16 cellular contexts compared by ENCODE assay signal in the genomic region with DNA sequence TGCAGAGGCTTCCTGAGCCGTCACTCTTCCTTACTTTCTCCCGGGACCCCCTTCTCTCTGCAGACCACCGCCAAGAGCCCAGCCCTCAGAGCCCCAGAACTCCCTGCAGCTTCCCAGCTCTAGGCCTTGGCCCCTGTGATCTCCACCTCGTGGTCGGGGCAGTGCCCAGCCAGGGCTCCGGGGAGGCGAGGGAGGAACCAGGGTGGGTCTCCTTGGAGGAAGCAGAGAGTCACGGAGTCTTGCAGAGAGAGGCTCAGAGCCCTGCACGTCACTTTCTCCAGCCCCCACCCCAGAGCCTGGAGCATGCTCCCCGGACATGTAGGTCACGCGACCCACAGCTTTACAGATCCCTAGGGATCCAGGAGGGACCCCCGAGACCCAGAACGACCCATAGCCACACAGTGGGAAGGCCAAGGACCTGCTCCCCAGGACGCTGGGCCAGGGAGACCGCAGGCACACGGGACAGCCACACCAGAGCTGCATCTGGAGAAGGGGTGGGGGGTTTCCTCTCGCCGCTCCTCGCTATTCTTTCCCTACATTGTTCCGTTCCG. TPM values are rescaled to one million over a fixed set of nuclear protein-coding genes. Genes with fewer than 3 reads are reported as not detected.
A peak's percentile ranks its signal among the peaks of the same experiment; 100 is the strongest.
DNase-seq lines count a peak whose midpoint lies in the region; ATAC-seq, FAIRE-seq and TF ChIP-seq lines count a peak whose summit lies in the region.
"Had no signal": no experiment of that assay in that cellular context is flagged by ENCODE, and none has a peak within 500 bp of the region (broad histone marks: within the 10 kb centered on the region; RNA-seq: fewer than 3 reads in every experiment).

No MANE protein-coding gene starts in this region.

- H3K4me1 Mint-ChIP-seq in Calu3 (ENCODE audit: low read depth, unreplicated experiment): peaks cover 13% of the 10 kb centered on the region

- H3K9me3 Mint-ChIP-seq in Calu3 (ENCODE audit: low read depth, unreplicated experiment): peaks cover 5% of the 10 kb centered on the region

- DNase-seq in GM12892 (ENCODE audit: insufficient read length) (peak; percentile 23), UCSD-AML1 (lab: John Stamatoyannopoulos, UW; ENCODE audit: unreplicated experiment) (peak; percentile 40), left ventricle myocardium superior (no peak), sciatic nerve (ENCODE audit: low spot score) (no peak), RCC 7860 (ENCODE audit: low spot score) (no peak), Calu3 (no peak)
- DNase-seq: activated CD8-positive, alpha-beta memory T cell treated with anti-CD3 and anti-CD28 coated beads, Interleukin-2, amount 10 ng/mL, durations not matched to agents 7 days and 5 days; activated gamma-delta T cell; Kasumi-1; midbrain; stimulated activated naive CD4-positive, alpha-beta T cell; SW 1271 had no signal

- no peak overlapping the region for H3K27ac Mint-ChIP-seq in Calu3 (ENCODE audit: unreplicated experiment)
- H3K27ac Mint-ChIP-seq: activated B cell treated with CpG ODN at 0.5 μM for 24 hours; activated CD8-positive, alpha-beta memory T cell treated with anti-CD3 and anti-CD28 coated beads, Interleukin-2, amount 10 ng/mL, durations not matched to agents 7 days and 5 days had no signal

- no TSS peak for BruUV-seq in Calu3 (replicated peaks; lab: Mats Ljungman, UMichigan)

- H3K27me3 Mint-ChIP-seq in Calu3 (ENCODE audit: unreplicated experiment): no peaks in the 10 kb centered on the region

- no peak overlapping the region for H3K4me3 Mint-ChIP-seq in Calu3 (ENCODE audit: low read depth, unreplicated experiment)
- H3K4me3 Mint-ChIP-seq: activated CD8-positive, alpha-beta memory T cell treated with anti-CD3 and anti-CD28 coated beads, Interleukin-2, amount 10 ng/mL, durations not matched to agents 7 days and 5 days had no signal

- peak; percentile 12 for ATAC-seq in left ventricle myocardium superior
- ATAC-seq in sciatic nerve: peak; percentile 47
- ATAC-seq in GM19452 (IDR thresholded peaks at IDR 0.05; ENCODE audit: unreplicated experiment): no peak
- ATAC-seq in HG02588 (IDR thresholded peaks at IDR 0.05; ENCODE audit: unreplicated experiment): no peak
- ATAC-seq: activated CD8-positive, alpha-beta memory T cell treated with anti-CD3 and anti-CD28 coated beads, Interleukin-2, amount 10 ng/mL, durations not matched to agents 7 days and 5 days had no signal

- CTCF ChIA-PET in Calu3 (lab: Charles Lee): no interaction called here

- no peak for TF ChIP-seq CTCF in Calu3 (IDR thresholded peaks at IDR 0.05; ENCODE audit: unreplicated experiment)

- no peak for TF ChIP-seq POLR2A in GM12892 (IDR thresholded peaks at IDR 0.05; ENCODE audit: low read depth, low read length)

- H3K36me3 Mint-ChIP-seq in Calu3 (ENCODE audit: insufficient read depth, unreplicated experiment): peaks cover 6% of the 10 kb centered on the region

- intact Hi-C loops in left ventricle myocardium superior (cut with micrococcal nuclease) (no loop called here), sciatic nerve (cut with DNase I) (no loop called here), Calu3 (cut with micrococcal nuclease; ENCODE audit: unreplicated experiment) (no loop called here)

- FAIRE-seq in GM12892 (lab: Jason Lieb, UNC): no peak
- FAIRE-seq in RCC 7860 (lab: Jason Lieb, UNC): no peak
- FAIRE-seq: G401.6 had no signal

RNA-seq across cellular contexts. Expression of a gene that starts 11.9 kb away (rescaled TPM):
- 68.1 TPM for polyA plus RNA-seq in GM12892 (2012; ENCODE audit: missing spikeins)
- total RNA-seq in left ventricle myocardium superior: 42.3 TPM
- 136 TPM for total RNA-seq in sciatic nerve
- 26.3 and 36.5 TPM in 2 replicates for total RNA-seq in Calu3 (2022)

RNA-seq across cellular contexts. Expression of a gene that starts 31.1 kb away (rescaled TPM):
- polyA plus RNA-seq in GM12892 (2012; ENCODE audit: missing spikeins): 30.5 TPM
- total RNA-seq in left ventricle myocardium superior (17.7 TPM), sciatic nerve (16.3 TPM), Calu3 (2022) (88.0 and 109 TPM in 2 replicates)

Comparison
In these comparisons a context has a peak if more than half of its experiments do, and no peak if none do; other contexts are left out.
1. DNase-seq: peak in GM12892 (single experiment) and UCSD-AML1 (single experiment); none in left ventricle myocardium superior (single experiment), sciatic nerve (single experiment), RCC 7860 (single experiment) and Calu3 (single experiment).
2. ATAC-seq: peak in left ventricle myocardium superior (single experiment) and sciatic nerve (single experiment); none in GM19452 (single experiment) and HG02588 (single experiment).